In genomic region chr4:174320501-174321199, GRCh38 we compare ENCODE assay signal across 21 cellular contexts.
"Had no signal": no experiment of that assay in that cellular context is flagged by ENCODE, and none has a peak within 500 bp of the region (broad histone marks: within the 10 kb centered on the region; RNA-seq: fewer than 3 reads in every experiment).

No MANE protein-coding gene starts in this region.

- H3K79me2 ChIP-seq: hepatocyte had no signal

- ATAC-seq: activated T-cell treated with anti-CD3 and anti-CD28 coated beads, Interleukin-2, amount 50 U/mL, for 72 hours; foreskin keratinocyte; lower lobe of right lung; stimulated activated memory B cell treated with anti-CD40 and anti-IgM and Interleukin-4, amounts not matched to agents 10 μg/mL and 1 μg/mL and 100 μg/mL, for 72 hours had no signal

- H3K27ac ChIP-seq: ascending aorta, coronary artery, foreskin keratinocyte, hepatocyte, lower lobe of right lung, spleen, thoracic aorta had no signal

- H3K9me3 ChIP-seq: ascending aorta, lower lobe of right lung, sigmoid colon, spleen, thoracic aorta had no signal

- DNase-seq: activated CD8-positive, alpha-beta memory T cell treated with anti-CD3 and anti-CD28 coated beads for 24 hours; activated CD8-positive, alpha-beta memory T cell treated with anti-CD3 and anti-CD28 coated beads, Interleukin-2, amount 50 U/mL, for 48 hours; activated gamma-delta T cell; activated T-cell treated with anti-CD3 and anti-CD28 coated beads, Interleukin-2, amount 50 U/mL, for 72 hours; effector CD4-positive, alpha-beta T cell; foreskin keratinocyte; islet precursor cell; lower lobe of right lung; midbrain; occipital lobe; posterior cingulate gyrus; sigmoid colon; spleen; stimulated activated CD4-positive, alpha-beta T cell treated with anti-CD3 and anti-CD28 coated beads, Interleukin-4, amount 100 ng/mL, for 4 hours; T-helper 1 cell; T-helper 9 cell had no signal

- H2AFZ ChIP-seq: hepatocyte had no signal

- H3K4me3 ChIP-seq: ascending aorta, coronary artery, hepatocyte, lower lobe of right lung, sigmoid colon, spleen, thoracic aorta had no signal

- H3K36me3 ChIP-seq: sigmoid colon had no signal

- H3K27me3 ChIP-seq: ascending aorta, foreskin keratinocyte, hepatocyte, sigmoid colon, spleen had no signal

- H3K4me1 ChIP-seq: ascending aorta, lower lobe of right lung, spleen had no signal

- H3K4me2 ChIP-seq: hepatocyte had no signal
